ENCODE assay signal across 16 cellular contexts in genomic region chr12:124184456-124184855, GRCh38.
"Had no signal": no experiment of that assay in that cellular context is flagged by ENCODE, and none has a peak within 500 bp of the region (broad histone marks: within the 10 kb centered on the region; RNA-seq: fewer than 3 reads in every experiment).

No MANE protein-coding gene starts in this region.

- H3K4me3 ChIP-seq: adrenal gland, body of pancreas, gastroesophageal sphincter, skin epidermis had no signal

- DNase-seq: activated CD4-positive, alpha-beta T cell treated with anti-CD3 and anti-CD28 coated beads for 4 hours; activated CD8-positive, alpha-beta memory T cell treated with anti-CD3 and anti-CD28 coated beads, Interleukin-2, amount 50 U/mL, for 48 hours; activated CD8-positive, alpha-beta T cell treated with anti-CD3 and anti-CD28 coated beads, Interleukin-2, amount 10 ng/mL, durations not matched to agents 7 days and 5 days; activated naive CD4-positive, alpha-beta T cell treated with anti-CD3 and anti-CD28 coated beads, Interleukin-2, amount 10 ng/mL, durations not matched to agents 7 days and 5 days; adrenal gland; body of pancreas; cortex of kidney; effector memory CD4-positive, alpha-beta T cell; left ventricle myocardium superior; mesenchymal stem cell; T-cell; WERI-Rb-1 had no signal

- H3K27me3 ChIP-seq: adrenal gland, body of pancreas, gastroesophageal sphincter had no signal

- H3K27ac ChIP-seq: adrenal gland, body of pancreas, epithelial cell of prostate, gastroesophageal sphincter, skin epidermis, WERI-Rb-1 had no signal

- H3K9me3 ChIP-seq: adrenal gland, body of pancreas, gastroesophageal sphincter had no signal

- ATAC-seq: activated CD8-positive, alpha-beta T cell treated with anti-CD3 and anti-CD28 coated beads, Interleukin-2, amount 10 ng/mL, durations not matched to agents 7 days and 5 days; activated T-helper 17 cell treated with anti-CD3 and anti-CD28 coated beads, Interleukin-2, amount 50 U/mL, for 72 hours; body of pancreas; gastroesophageal sphincter; left ventricle myocardium superior; T-cell had no signal

- H3K36me3 ChIP-seq: adrenal gland, gastroesophageal sphincter, WERI-Rb-1 had no signal
